ENCODE assay signal across 1 cellular context in the genomic region with DNA sequence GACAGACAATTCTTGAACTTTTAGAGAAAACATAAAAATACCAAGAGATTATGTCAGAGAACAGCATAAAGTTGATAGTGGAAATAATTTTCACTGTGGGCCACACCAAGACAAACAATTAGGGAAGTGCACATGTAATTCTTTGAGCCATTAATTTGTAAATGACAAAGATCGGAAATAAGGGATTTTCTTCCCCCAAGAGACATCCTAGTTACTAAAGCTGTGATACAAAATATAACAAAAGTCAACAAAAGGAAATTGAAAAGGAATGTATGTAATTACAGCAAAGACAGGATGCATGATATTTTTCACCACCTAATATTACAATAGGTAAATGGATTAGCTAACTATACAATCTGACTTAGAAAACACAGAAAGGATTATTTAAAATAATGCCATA.
TF ChIP-seq lines count a peak whose summit lies in the region.

No MANE protein-coding gene starts in this region.

TF ChIP-seq in endothelial cell of umbilical vein, 7 proteins besides CTCF, POLR2A, EP300 and RAD21 (continued from another document):
- TF ChIP-seq, protein P1, sequence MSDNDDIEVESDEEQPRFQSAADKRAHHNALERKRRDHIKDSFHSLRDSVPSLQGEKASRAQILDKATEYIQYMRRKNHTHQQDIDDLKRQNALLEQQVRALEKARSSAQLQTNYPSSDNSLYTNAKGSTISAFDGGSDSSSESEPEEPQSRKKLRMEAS (IDR thresholded peaks at IDR 0.05; ENCODE audit: insufficient read depth, insufficient read length), result no peak
